9 cellular contexts compared by ENCODE assay signal in genomic region chr16:56866955-56867830, GRCh38. TPM values are rescaled to one million over a fixed set of nuclear protein-coding genes. Genes with fewer than 3 reads are reported as not detected.
DNase-seq lines count a peak whose midpoint lies in the region; ATAC-seq, FAIRE-seq and TF ChIP-seq lines count a peak whose summit lies in the region.
"Had no signal": no experiment of that assay in that cellular context is flagged by ENCODE, and none has a peak within 500 bp of the region (broad histone marks: within the 10 kb centered on the region; RNA-seq: fewer than 3 reads in every experiment).

No MANE protein-coding gene starts in this region.

- no peaks in the 10 kb centered on the region for H3K9me3 Mint-ChIP-seq in chondrocyte (ENCODE audit: low read depth)
- H3K9me3 Mint-ChIP-seq in stimulated activated effector memory CD8-positive, alpha-beta T cell treated with anti-CD3 and anti-CD28 coated beads, Interleukin-12 subunit alpha, Interleukin-12 subunit beta, amount 100 ng/mL, for 72 hours: no peaks in the 10 kb centered on the region
- H3K9me3 Mint-ChIP-seq: central memory CD8-positive, alpha-beta T cell had no signal

- H3K36me3 Mint-ChIP-seq in chondrocyte (ENCODE audit: low read depth): no peaks in the 10 kb centered on the region
- no peaks in the 10 kb centered on the region for H3K36me3 Mint-ChIP-seq in stimulated activated effector memory CD8-positive, alpha-beta T cell treated with anti-CD3 and anti-CD28 coated beads, Interleukin-12 subunit alpha, Interleukin-12 subunit beta, amount 100 ng/mL, for 72 hours

- peak overlapping the region; percentile 64 for H3K4me2 ChIP-seq in HepG2 (ENCODE audit: low read depth, low read length)

- no peaks in the 10 kb centered on the region for H3K9me3 ChIP-seq in HepG2 (ENCODE audit: low read length)

- H3K27me3 Mint-ChIP-seq in chondrocyte (ENCODE audit: low read depth): no peaks in the 10 kb centered on the region
- H3K27me3 Mint-ChIP-seq: central memory CD8-positive, alpha-beta T cell had no signal

- no peak for TF ChIP-seq POLR2A in HepG2 (IDR thresholded peaks at IDR 0.05; ENCODE audit: insufficient read depth in 1 of 2, low read depth in 2 of 2, low read length in 2 of 2)

- H3K36me3 ChIP-seq in HepG2 (replicated peaks in 1 of 2; ENCODE audit: control insufficient read depth in 1 of 2, insufficient read depth in 2 of 2, low read length in 2 of 2): no peaks in the 10 kb centered on the region

- H2AFZ ChIP-seq in HepG2 (ENCODE audit: low read length): no peak overlapping the region

- H3K4me1 Mint-ChIP-seq in chondrocyte (ENCODE audit: low read depth): peaks cover 9% of the 10 kb centered on the region
- peaks cover 34% of the 10 kb centered on the region for H3K4me1 Mint-ChIP-seq in stimulated activated effector memory CD8-positive, alpha-beta T cell treated with anti-CD3 and anti-CD28 coated beads, Interleukin-12 subunit alpha, Interleukin-12 subunit beta, amount 100 ng/mL, for 72 hours

- no peaks in the 10 kb centered on the region for H4K20me1 ChIP-seq in HepG2 (ENCODE audit: insufficient read depth, low read length)

- H3K79me2 ChIP-seq in HepG2 (ENCODE audit: insufficient read depth, low read length): no peaks in the 10 kb centered on the region

- in situ Hi-C loops in HepG2 (cut with HindIII; ENCODE audit: extremely low pct_ligation_motif_present, low pct_unique_long_range_greater_than_20kb): loop anchor here (5.0 kb wide), 2 partner anchors 75 to 85 kb away; no protein-coding TSS in a partner anchor

- peak overlapping the region in 2 of 3 experiments; percentile 29 to 50; a peak in 4 of 6 replicates for H3K4me3 ChIP-seq in HepG2 (replicated peaks in 1 of 3; ENCODE audit: insufficient read depth in 1 of 3, low read depth in 2 of 3, low read length in 3 of 3)

- CTCF ChIA-PET in HepG2 (lab: Yijun Ruan, JAX; ENCODE audit: low intra/inter-chr PET ratio, low total read pairs): interaction anchor here (1.2 to 2.4 kb wide), 3 partner anchors 10 to 84 kb away, joined by 6 to 20 read pairs (median 10); no protein-coding TSS in a partner anchor

- no peak overlapping the region for H3K27ac Mint-ChIP-seq in chondrocyte (ENCODE audit: unreplicated experiment)
- peak overlapping the region; percentile 62 for H3K27ac Mint-ChIP-seq in stimulated activated effector memory CD8-positive, alpha-beta T cell treated with anti-CD3 and anti-CD28 coated beads, Interleukin-12 subunit alpha, Interleukin-12 subunit beta, amount 100 ng/mL, for 72 hours

- peak; percentile 89 for FAIRE-seq in HepG2 (lab: Jason Lieb, UNC)

- peak; percentile 54 for DNase-seq in NCI-H510A treated with DMSO at 0.1 percent for 48 hours (lab: John Stamatoyannopoulos, UW)
- DNase-seq in NCI-H510A (lab: John Stamatoyannopoulos, UW): no peak
- peak; percentile 75 to 77 for DNase-seq in Kasumi-1 (lab: John Stamatoyannopoulos, UW)
- DNase-seq in SKM-1 treated with dmso at 0.1 percent for 144 hours (lab: John Stamatoyannopoulos, UW; ENCODE audit: unreplicated experiment): peak; percentile 60
- no peak for DNase-seq in chondrocyte (ENCODE audit: low spot score)
- peak; percentile 70 for DNase-seq in HepG2 (ENCODE audit: low spot score)
- peak; percentile 19 to 63 for DNase-seq in stimulated activated effector memory CD8-positive, alpha-beta T cell treated with anti-CD3 and anti-CD28 coated beads, Interleukin-12 subunit alpha, Interleukin-12 subunit beta, amount 100 ng/mL, for 72 hours (ENCODE audit: low spot score in 2 of 2)

- WGBS in HepG2 (ENCODE audit: low lambda C conversion rate): 35% methylated on average over 13 of the region's 23 CpGs

- TF ChIP-seq CTCF in chondrocyte (IDR thresholded peaks at IDR 0.05): peak; percentile 89
- peak; percentile 74 for TF ChIP-seq CTCF in HepG2 (CRISPR knock-in tag; IDR thresholded peaks at IDR 0.05)

- no peak overlapping the region for H3K4me3 Mint-ChIP-seq in chondrocyte (ENCODE audit: unreplicated experiment)
- H3K4me3 Mint-ChIP-seq in stimulated activated effector memory CD8-positive, alpha-beta T cell treated with anti-CD3 and anti-CD28 coated beads, Interleukin-12 subunit alpha, Interleukin-12 subunit beta, amount 100 ng/mL, for 72 hours: no peak overlapping the region
- H3K4me3 Mint-ChIP-seq: central memory CD8-positive, alpha-beta T cell had no signal

- no peaks in the 10 kb centered on the region for H3K27me3 ChIP-seq in HepG2 (ENCODE audit: control insufficient read depth in 1 of 2, insufficient read depth in 2 of 2, low read length in 2 of 2)

- intact Hi-C loops in HepG2 (cut with micrococcal nuclease; ENCODE audit: unreplicated experiment): loop anchor here (1.0 to 10.0 kb wide), 3 partner anchors 84 to 262 kb away; partner anchors contain the start of gene MT2A

- ATAC-seq in HepG2 (peak; percentile 6; the same call in 1 of the 3 replicates), GM18519 (IDR thresholded peaks at IDR 0.05; ENCODE audit: low FRiP score, unreplicated experiment) (no peak)
- no peak for ATAC-seq in stimulated activated effector memory CD8-positive, alpha-beta T cell treated with anti-CD3 and anti-CD28 coated beads, Interleukin-12 subunit alpha, Interleukin-12 subunit beta, amount 100 ng/mL, for 72 hours

- peak; percentile 59 for TF ChIP-seq RAD21 in HepG2 (CRISPR knock-in tag; IDR thresholded peaks at IDR 0.05)

- H3K9ac ChIP-seq in HepG2 (ENCODE audit: insufficient read depth, low read depth, low read length): peak overlapping the region; percentile 19; the same call in 1 of the 2 replicates

- H3K4me1 ChIP-seq in HepG2 (ENCODE audit: insufficient read depth, low read length): peaks cover 56% of the 10 kb centered on the region

- no peak overlapping the region for H3K27ac ChIP-seq in HepG2 (ENCODE audit: extremely low read length, insufficient read depth, low read length)

- POLR2A ChIA-PET in HepG2 (lab: Yijun Ruan, JAX): interaction anchor here (1.0 to 1.6 kb wide), 3 partner anchors 53 to 78 kb away, joined by 3 to 7 read pairs (median 3); partner anchors contain the start of gene HERPUD1

- no peak for TF ChIP-seq EP300 in HepG2 (IDR thresholded peaks at IDR 0.05; ENCODE audit: low read depth in 2 of 2, low read length in 2 of 2)
- TF ChIP-seq EP300 in HepG2 (CRISPR knock-in tag; IDR thresholded peaks at IDR 0.05; ENCODE audit: borderline replicate concordance): no peak

- BruUV-seq in HepG2 (replicated peaks; lab: Mats Ljungman, UMichigan): no TSS peak

TF ChIP-seq in HepG2, 621 proteins besides CTCF, POLR2A, EP300 and RAD21 (continues in another document):
- peak; percentile 36; the same call in 1 of the 2 replicates for TF ChIP-seq ELF3 (CRISPR knock-in tag; IDR thresholded peaks at IDR 0.05)
- no peak for TF ChIP-seq SKIL (CRISPR knock-in tag; IDR thresholded peaks at IDR 0.05; ENCODE audit: borderline replicate concordance)
- peak; percentile 90 for TF ChIP-seq SMC3 (IDR thresholded peaks at IDR 0.05; ENCODE audit: low read length)
- TF ChIP-seq ZNF501 (CRISPR knock-in tag; IDR thresholded peaks at IDR 0.05): peak; percentile 61; the same call in 1 of the 2 replicates
- no peak for TF ChIP-seq ZMAT3 (CRISPR knock-in tag; conservative IDR thresholded peaks at IDR 0.05)
- TF ChIP-seq KLF12 (CRISPR knock-in tag; IDR thresholded peaks at IDR 0.05; ENCODE audit: borderline replicate concordance): 0 out of 2 replicates have a peak, but pooled peaks have one; percentile 29
- no peak for TF ChIP-seq MEF2D (CRISPR knock-in tag; IDR thresholded peaks at IDR 0.05)

RNA-seq across cellular contexts. Expression of gene SLC12A3, which starts 2.2 kb away (rescaled TPM):
- not detected in 3 replicates for total RNA-seq in chondrocyte
- not detected in 2 replicates for total RNA-seq in HepG2 (2016; rRNA removed; fragmentation: Illumina TruSeq; extraction: Trizol)
- 0.35 TPM in 1 of 2 replicates, not detected in the other for total RNA-seq in HepG2 (2016; cell fraction: cytosol; rRNA removed; fragmentation: Illumina TruSeq; extraction: Trizol; ENCODE audit: low read depth)
- not detected in 2 replicates for total RNA-seq in HepG2 (2016; cell fraction: insoluble cytoplasmic fraction; rRNA removed; fragmentation: Illumina TruSeq; extraction: Trizol)
- total RNA-seq in HepG2 (2016; cell fraction: membrane; rRNA removed; fragmentation: Illumina TruSeq; extraction: Trizol): 0.07 and 0.40 TPM in 2 replicates
- total RNA-seq in HepG2 (2016; cell fraction: nucleus; rRNA removed; fragmentation: Illumina TruSeq; extraction: Trizol): not detected in 2 replicates
- polyA plus RNA-seq in HepG2 (2011; rRNA removed): 5.1 and 6.2 TPM in 2 replicates
- 1.6 and 1.7 TPM in 2 replicates for polyA plus RNA-seq in HepG2 (2011; cell fraction: cytosol; rRNA removed)
- 21.0 and 30.1 TPM in 2 replicates for polyA plus RNA-seq in HepG2 (2011; cell fraction: nucleus; rRNA removed)
- 1.9 and 3.9 TPM in 2 replicates for polyA plus RNA-seq in HepG2 (2012)
- not detected in 2 replicates for polyA plus RNA-seq in HepG2 (2016; cell fraction: cytosol; fragmentation: Illumina TruSeq; extraction: Trizol; ENCODE audit: low read depth)
- not detected in 2 replicates for polyA plus RNA-seq in HepG2 (2016; cell fraction: insoluble cytoplasmic fraction; fragmentation: Illumina TruSeq; extraction: Trizol; ENCODE audit: low read depth)
- polyA plus RNA-seq in HepG2 (2016; cell fraction: membrane; fragmentation: Illumina TruSeq; extraction: Trizol; ENCODE audit: low read depth): not detected in 2 replicates
- polyA plus RNA-seq in HepG2 (2016; cell fraction: nucleus; fragmentation: Illumina TruSeq; extraction: Trizol; ENCODE audit: insufficient read depth, low read depth): not detected in 2 replicates
- 8.9 and 232 TPM in 2 replicates for polyA minus RNA-seq in HepG2 (2011; rRNA and poly(A)+ RNA removed; ENCODE audit: low replicate concordance)
- 2.2 and 2.3 TPM in 2 replicates for polyA minus RNA-seq in HepG2 (2011; cell fraction: cytosol; rRNA and poly(A)+ RNA removed)
- 7.0 and 7.5 TPM in 2 replicates for polyA minus RNA-seq in HepG2 (2011; cell fraction: nucleus; rRNA and poly(A)+ RNA removed)

Comparison
In these comparisons a context has a peak if more than half of its experiments do, and no peak if none do; other contexts are left out.
1. DNase-seq: peak in NCI-H510A treated with DMSO at 0.1 percent for 48 hours (single experiment), Kasumi-1 (2 of 2), SKM-1 treated with dmso at 0.1 percent for 144 hours (single experiment), HepG2 (single experiment) and stimulated activated effector memory CD8-positive, alpha-beta T cell treated with anti-CD3 and anti-CD28 coated beads, Interleukin-12 subunit alpha, Interleukin-12 subunit beta, amount 100 ng/mL, for 72 hours (2 of 2); none in NCI-H510A (single experiment) and chondrocyte (single experiment).